Comparison of ENCODE assay signal across 15 cellular contexts in genomic region chr18:11025270-11025669, GRCh38.
DNase-seq lines count a peak whose midpoint lies in the region; ATAC-seq and TF ChIP-seq lines count a peak whose summit lies in the region.
"Had no signal": no experiment of that assay in that cellular context is flagged by ENCODE, and none has a peak within 500 bp of the region (broad histone marks: within the 10 kb centered on the region; RNA-seq: fewer than 3 reads in every experiment).

No MANE protein-coding gene starts in this region.

- TF ChIP-seq POLR2A in GM18505 (IDR thresholded peaks at IDR 0.05; ENCODE audit: borderline replicate concordance, extremely low read depth, insufficient read depth, insufficient read length) = no peak

- ATAC-seq in left lobe of liver (peak; percentile 29), GM18505 (IDR thresholded peaks at IDR 0.05; ENCODE audit: unreplicated experiment) (no peak)
- ATAC-seq: CD8-positive, alpha-beta T cell; GM23338; HCT116 had no signal

- H3K4me3 Mint-ChIP-seq in chondrocyte (ENCODE audit: unreplicated experiment) = no peak overlapping the region
- H3K4me3 Mint-ChIP-seq: B cell; CD4-positive, CD25-positive, alpha-beta regulatory T cell; CD8-positive, alpha-beta T cell; GM23338; H9 had no signal

- no peaks in the 10 kb centered on the region for H3K27me3 Mint-ChIP-seq in chondrocyte (ENCODE audit: low read depth)
- H3K27me3 Mint-ChIP-seq: B cell; CD4-positive, CD25-positive, alpha-beta regulatory T cell had no signal

- peaks cover 1% of the 10 kb centered on the region for H3K36me3 Mint-ChIP-seq in chondrocyte (ENCODE audit: low read depth)
- H3K36me3 Mint-ChIP-seq: CD4-positive, CD25-positive, alpha-beta regulatory T cell; CD8-positive, alpha-beta T cell had no signal

- no peak for TF ChIP-seq CTCF in chondrocyte (IDR thresholded peaks at IDR 0.05)

- no peak overlapping the region for H3K27ac Mint-ChIP-seq in chondrocyte (ENCODE audit: unreplicated experiment)
- H3K27ac Mint-ChIP-seq: B cell; CD4-positive, CD25-positive, alpha-beta regulatory T cell; CD8-positive, alpha-beta T cell; GM23338 had no signal

- no peaks in the 10 kb centered on the region for H3K9me3 Mint-ChIP-seq in chondrocyte (ENCODE audit: low read depth)
- H3K9me3 Mint-ChIP-seq: CD8-positive, alpha-beta T cell; GM23338; H9 had no signal

- DNase-seq in dermis blood vessel endothelial cell (peak; percentile 76), dermis microvascular lymphatic vessel endothelial cell (ENCODE audit: low read depth in 2 of 2) (peak; percentile 93 to 94), left lobe of liver (ENCODE audit: low spot score) (no peak), chondrocyte (ENCODE audit: low spot score) (no peak), iPS-NIHi11 (ENCODE audit: low spot score) (no peak)
- DNase-seq: Caco-2; CD4-positive, CD25-positive, alpha-beta regulatory T cell; CD8-positive, alpha-beta T cell; DMS153; DND-41; H9 had no signal

- peaks cover 40% of the 10 kb centered on the region for H3K4me1 Mint-ChIP-seq in chondrocyte (ENCODE audit: low read depth)
- H3K4me1 Mint-ChIP-seq: B cell; CD4-positive, CD25-positive, alpha-beta regulatory T cell had no signal

Comparison
In these comparisons a context has a peak if more than half of its experiments do, and no peak if none do; other contexts are left out.
1. DNase-seq: peak in dermis blood vessel endothelial cell (single experiment) and dermis microvascular lymphatic vessel endothelial cell (2 of 2); none in left lobe of liver (single experiment), chondrocyte (single experiment) and iPS-NIHi11 (single experiment).